In the genomic region with DNA sequence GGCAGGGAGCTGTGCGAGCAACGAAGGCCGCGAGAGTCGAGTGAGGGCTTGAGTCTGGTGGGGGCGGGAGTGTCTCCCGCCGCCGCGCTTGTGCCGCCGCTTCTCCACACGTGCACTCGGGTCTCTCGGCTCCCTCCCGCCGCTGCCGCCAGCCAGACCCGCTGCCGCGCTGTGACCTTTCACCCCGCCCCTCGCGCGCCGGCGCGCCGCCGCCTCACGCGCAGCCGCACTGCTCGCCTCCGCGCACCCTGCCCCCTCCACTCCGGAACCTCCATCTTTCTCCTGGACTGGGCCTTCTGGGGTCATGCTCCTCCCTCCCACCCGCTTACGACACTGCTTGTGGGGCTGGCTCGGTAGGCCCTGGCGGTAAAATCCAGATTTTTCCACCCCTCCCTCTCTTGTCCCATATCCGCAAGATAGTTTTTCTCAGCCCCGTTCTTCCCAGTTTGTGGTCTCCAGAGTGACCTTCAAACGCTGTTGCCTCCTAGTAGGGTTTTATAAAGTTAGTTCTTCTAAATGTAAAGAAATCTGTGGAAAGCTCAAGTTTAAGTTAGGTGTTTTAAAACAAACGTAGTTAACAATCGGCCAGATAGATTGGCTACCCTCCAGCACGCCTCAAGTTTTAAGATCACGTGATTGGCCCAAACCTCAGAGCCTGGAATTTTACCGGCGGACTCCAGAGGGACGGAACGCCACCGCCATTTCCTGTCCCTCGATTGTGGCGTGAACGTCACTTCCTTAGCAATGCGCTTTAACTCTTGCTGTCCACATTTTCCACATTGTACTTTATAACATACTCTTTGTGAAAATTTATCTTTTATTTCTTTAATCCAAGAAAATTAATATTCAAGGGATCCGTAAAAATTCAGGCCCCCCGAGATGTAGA, we compare ENCODE assay signal across 8 cellular contexts. TPM values are rescaled to one million over a fixed set of nuclear protein-coding genes. Genes with fewer than 3 reads are reported as not detected.
A peak's percentile ranks its signal among the peaks of the same experiment; 100 is the strongest.
DNase-seq lines count a peak whose midpoint lies in the region; ATAC-seq and TF ChIP-seq lines count a peak whose summit lies in the region.

TSS of gene NAA50 (minus strand) at position 181 of the 886 bp plus-strand sequence. CDS start 300 bp downstream, outside the sequence.

- peak; percentile 95 for DNase-seq in BE2C
- DNase-seq in NCI-H748 treated with DMSO at 0.1 percent for 48 hours (lab: John Stamatoyannopoulos, UW) = peak; percentile 68
- peak; percentile 89 to 90 for DNase-seq in activated CD4-positive, alpha-beta T cell treated with anti-CD3 and anti-CD28 coated beads, Interleukin-2, amount 50 U/mL, for 24 hours (ENCODE audit: low read depth in 1 of 2, low spot score in 1 of 2)
- peak; percentile 97 for DNase-seq in dedifferentiated amniotic fluid mesenchymal stem cell (ENCODE audit: extremely low spot score)
- DNase-seq in left kidney (ENCODE audit: low read depth, low spot score) = peak; percentile 98
- peak; percentile 93 to 94 for DNase-seq in stimulated activated CD4-positive, alpha-beta T cell treated with anti-CD3 and anti-CD28 coated beads, Interleukin-2, amount 100 ng/mL, for 24 hours

- peak; percentile 45 for ATAC-seq in GM19328 (IDR thresholded peaks at IDR 0.05; ENCODE audit: unreplicated experiment)
- ATAC-seq in HG03521 (IDR thresholded peaks at IDR 0.05; ENCODE audit: unreplicated experiment) = peak; percentile 65

- H3K9me3 ChIP-seq in BE2C = no peaks in the 10 kb centered on the region

- TF ChIP-seq CTCF in BE2C (IDR thresholded peaks at IDR 0.05; ENCODE audit: low read depth, low read length) = no peak

- no peaks in the 10 kb centered on the region; the same call in 1 of the 2 replicates for H3K4me1 ChIP-seq in BE2C

- no peaks in the 10 kb centered on the region for H3K27me3 ChIP-seq in BE2C

- peaks cover 4% of the 10 kb centered on the region for H3K36me3 ChIP-seq in BE2C

- H3K4me3 ChIP-seq in BE2C (ENCODE audit: low read depth, low read length) = peak within 1 kb of the TSS; percentile 94

RNA-seq across cellular contexts. Expression of gene NAA50, which starts in this region (rescaled TPM):
- polyA plus RNA-seq in BE2C (2012; ENCODE audit: insufficient read depth, insufficient read length, low read depth) = 115 TPM

Comparison
In these comparisons a context has a peak if more than half of its experiments do, and no peak if none do; other contexts are left out.
1. Peak in every context shown above with its lines: DNase-seq, ATAC-seq and H3K4me3 ChIP-seq.